ENCODE assay signal across 1 cellular context in genomic region chr10:121974535-121975294, GRCh38.
TF ChIP-seq lines count a peak whose summit lies in the region.

TSS of gene NSMCE4A (minus strand) at chr10:121975217. CDS start at chr10:121975165, 52 bp downstream.

TF ChIP-seq in WTC11, 78 proteins besides CTCF, POLR2A, EP300 and RAD21 (continued from another document and continues in another):
- TF ChIP-seq ZNF281 (CRISPR knock-in tag; IDR thresholded peaks at IDR 0.05) (no peak), ZNF532 (CRISPR knock-in tag; IDR thresholded peaks at IDR 0.05; ENCODE audit: borderline replicate concordance) (no peak), RELA (CRISPR knock-in tag; IDR thresholded peaks at IDR 0.05; ENCODE audit: borderline replicate concordance) (no peak; the same call in none of the 2 replicates), ERG (CRISPR knock-in tag; IDR thresholded peaks at IDR 0.05) (no peak), ZNF232 (CRISPR knock-in tag; IDR thresholded peaks at IDR 0.05) (no peak), FOXP1 (CRISPR knock-in tag; IDR thresholded peaks at IDR 0.05; ENCODE audit: borderline replicate concordance) (peak; percentile 63; the same call in 1 of the 2 replicates), TCF7 (CRISPR knock-in tag; IDR thresholded peaks at IDR 0.05; ENCODE audit: low read depth) (no peak), CDX4 (CRISPR knock-in tag; IDR thresholded peaks at IDR 0.05; ENCODE audit: borderline replicate concordance) (no peak), ZNF416 (CRISPR knock-in tag; IDR thresholded peaks at IDR 0.05) (peak; percentile 42; the same call in 1 of the 2 replicates), CREM (CRISPR knock-in tag; IDR thresholded peaks at IDR 0.05) (0 out of 2 replicates have a peak, but pooled peaks have one; percentile 54), SMAD3 (CRISPR knock-in tag; IDR thresholded peaks at IDR 0.05; ENCODE audit: borderline replicate concordance) (no peak), AR (CRISPR knock-in tag; IDR thresholded peaks at IDR 0.05) (no peak), ZSCAN18 (CRISPR knock-in tag; IDR thresholded peaks at IDR 0.05) (no peak), NFYB (CRISPR knock-in tag; conservative IDR thresholded peaks at IDR 0.05; ENCODE audit: low read depth) (no peak), KAT7 (CRISPR knock-in tag; IDR thresholded peaks at IDR 0.05; ENCODE audit: borderline replicate concordance) (0 out of 2 replicates have a peak, but pooled peaks have one; percentile 76), ZNF671 (CRISPR knock-in tag; IDR thresholded peaks at IDR 0.05) (no peak), FOXJ3 (CRISPR knock-in tag; IDR thresholded peaks at IDR 0.05; ENCODE audit: borderline replicate concordance) (no peak), ZNF512 (CRISPR knock-in tag; IDR thresholded peaks at IDR 0.05; ENCODE audit: borderline replicate concordance) (no peak), SP1 (CRISPR knock-in tag; conservative IDR thresholded peaks at IDR 0.05) (no peak; the same call in 1 of the 2 replicates), ZNF396 (CRISPR knock-in tag; IDR thresholded peaks at IDR 0.05; ENCODE audit: borderline replicate concordance) (no peak), EMX1 (CRISPR knock-in tag; IDR thresholded peaks at IDR 0.05) (0 out of 2 replicates have a peak, but pooled peaks have one; percentile 35), ARID4B (CRISPR knock-in tag; IDR thresholded peaks at IDR 0.05; ENCODE audit: borderline replicate concordance) (no peak; the same call in 1 of the 2 replicates), MXD4 (CRISPR knock-in tag; IDR thresholded peaks at IDR 0.05; ENCODE audit: borderline replicate concordance) (no peak), NR3C1 (CRISPR knock-in tag; conservative IDR thresholded peaks at IDR 0.05; ENCODE audit: low read depth) (peak; percentile 33; the same call in 1 of the 2 replicates), ZNF425 (CRISPR knock-in tag; conservative IDR thresholded peaks at IDR 0.05) (no peak), ELF4 (CRISPR knock-in tag; IDR thresholded peaks at IDR 0.05; ENCODE audit: low read depth) (no peak), ZBTB21 (CRISPR knock-in tag; IDR thresholded peaks at IDR 0.05; ENCODE audit: borderline replicate concordance) (no peak), ZNF317 (CRISPR knock-in tag; IDR thresholded peaks at IDR 0.05; ENCODE audit: borderline replicate concordance, low read depth) (no peak), JUN (CRISPR knock-in tag; IDR thresholded peaks at IDR 0.05) (no peak)
